8 cellular contexts compared by ENCODE assay signal in genomic region chr16:29819506-29819905, GRCh38. TPM values are rescaled to one million over a fixed set of nuclear protein-coding genes. Genes with fewer than 3 reads are reported as not detected.
A peak's percentile ranks its signal among the peaks of the same experiment; 100 is the strongest.
DNase-seq lines count a peak whose midpoint lies in the region; ATAC-seq and TF ChIP-seq lines count a peak whose summit lies in the region.

No MANE protein-coding gene starts in this region.

- TF ChIP-seq CTCF in PC-9 (conservative IDR thresholded peaks at IDR 0.05) = no peak

- H3K9me3 ChIP-seq in PC-9 (ENCODE audit: insufficient read depth, low read depth) (no peaks in the 10 kb centered on the region), endocrine pancreas (ENCODE audit: control insufficient read depth, low read length) (no peaks in the 10 kb centered on the region)

- peak overlapping the region; percentile 88 for H3K4me2 ChIP-seq in PC-9

- peaks cover 62% of the 10 kb centered on the region for H3K79me2 ChIP-seq in PC-9 (ENCODE audit: low read depth)

- POLR2A ChIA-PET in PC-9 (lab: Charles Lee; ENCODE audit: unreplicated experiment) = interaction anchor here (0.5 to 1.5 kb wide), 6 partner anchors 8 to 731 kb away, joined by 3 to 10 read pairs (median 5); partner anchors contain the start of gene MAZ

- H4K20me1 ChIP-seq in PC-9 (ENCODE audit: insufficient read depth) = no peaks in the 10 kb centered on the region

- H3K4me3 ChIP-seq in PC-9 (no peak overlapping the region), endocrine pancreas (ENCODE audit: control insufficient read depth, insufficient read depth, low read length) (peak overlapping the region; percentile 56), rectal smooth muscle tissue (ENCODE audit: low read length) (peak overlapping the region; percentile 66)

- intact Hi-C loops in PC-9 (cut with micrococcal nuclease; ENCODE audit: unreplicated experiment) = loop anchor here (10.0 kb wide), 1 partner anchor 225 kb away; no protein-coding TSS in a partner anchor

- peaks cover 63% of the 10 kb centered on the region for H3K4me1 ChIP-seq in PC-9 (replicated peaks; ENCODE audit: insufficient read depth)
- peaks cover 4% of the 10 kb centered on the region for H3K4me1 ChIP-seq in endocrine pancreas (ENCODE audit: control insufficient read depth, insufficient read depth, low read length)
- H3K4me1 ChIP-seq in rectal smooth muscle tissue (ENCODE audit: control insufficient read depth, insufficient read depth, low read length) = peaks cover 33% of the 10 kb centered on the region

- H3K27ac ChIP-seq in PC-9 (no peak overlapping the region), rectal smooth muscle tissue (ENCODE audit: low read depth, low read length) (no peak overlapping the region)

- DNase-seq in D341Med (ENCODE audit: low spot score) (peak; percentile 52), PC-9 (no peak), iPS-NIHi7 (ENCODE audit: extremely low spot score) (no peak), NCI-H1930 (lab: John Stamatoyannopoulos, UW) (no peak)

- H3K27me3 ChIP-seq in PC-9 (ENCODE audit: insufficient read depth, low read depth) = no peaks in the 10 kb centered on the region
- H3K27me3 ChIP-seq in endocrine pancreas (ENCODE audit: control insufficient read depth, insufficient read depth, low read length) = no peaks in the 10 kb centered on the region
- no peaks in the 10 kb centered on the region for H3K27me3 ChIP-seq in rectal smooth muscle tissue (ENCODE audit: control insufficient read depth, insufficient read depth, low read length)

- no TSS peak for BruUV-seq in PC-9 (replicated peaks; lab: Mats Ljungman, UMichigan)

- CTCF ChIA-PET in PC-9 (lab: Charles Lee) = interaction anchor here (0.6 to 1.7 kb wide), 5 partner anchors 21 to 464 kb away, joined by 3 to 18 read pairs (median 5); no protein-coding TSS in a partner anchor

- H3K9ac ChIP-seq in endocrine pancreas (ENCODE audit: control insufficient read depth, insufficient read depth, low read length) = peak overlapping the region; percentile 66
- no peak overlapping the region for H3K9ac ChIP-seq in rectal smooth muscle tissue (ENCODE audit: low read length)

- peaks cover 64% of the 10 kb centered on the region; the same call in 1 of the 2 replicates for H3F3A ChIP-seq in PC-9 (ENCODE audit: insufficient read depth, low read depth)

- ATAC-seq in GM19351 (IDR thresholded peaks at IDR 0.05; ENCODE audit: unreplicated experiment) (no peak), HG02642 (IDR thresholded peaks at IDR 0.05; ENCODE audit: poor library complexity, unreplicated experiment) (no peak)

- H3K9me2 ChIP-seq in PC-9 (ENCODE audit: insufficient read depth) = no peaks in the 10 kb centered on the region

- H2AFZ ChIP-seq in PC-9 = no peak overlapping the region

- H3K36me3 ChIP-seq in PC-9 (ENCODE audit: low read depth) (no peaks in the 10 kb centered on the region), endocrine pancreas (ENCODE audit: control insufficient read depth, insufficient read depth, low read length) (no peaks in the 10 kb centered on the region), rectal smooth muscle tissue (ENCODE audit: control insufficient read depth, insufficient read depth, low read length) (peaks cover 3% of the 10 kb centered on the region)

RNA-seq across cellular contexts. Expression of gene MVP, which starts 0.8 kb away (rescaled TPM):
- total RNA-seq in PC-9 (2021) = 197 and 208 TPM in 2 replicates

RNA-seq across cellular contexts. Expression of gene PAGR1, which starts 3.6 kb away (rescaled TPM):
- 27.5 and 44.6 TPM in 2 replicates for total RNA-seq in PC-9 (2021)

RNA-seq across cellular contexts. Expression of gene PRRT2, which starts 7.5 kb away (rescaled TPM):
- 4.9 and 6.3 TPM in 2 replicates for total RNA-seq in PC-9 (2021)

RNA-seq across cellular contexts. Expression of gene MAZ, which starts 13.2 kb away (rescaled TPM):
- 463 and 481 TPM in 2 replicates for total RNA-seq in PC-9 (2021)

RNA-seq across cellular contexts. Expression of gene KIF22, which starts 29.0 kb away (rescaled TPM):
- 179 and 195 TPM in 2 replicates for total RNA-seq in PC-9 (2021)
